ENCODE assay signal across 3 cellular contexts in genomic region chr15:86355798-86356197, GRCh38.
TF ChIP-seq lines count a peak whose summit lies in the region.

No MANE protein-coding gene starts in this region.

TF ChIP-seq in SK-N-SH, 30 proteins besides CTCF, POLR2A, EP300 and RAD21:
- no peak for TF ChIP-seq MXI1 (IDR thresholded peaks at IDR 0.05; ENCODE audit: low read depth, low read length)
- TF ChIP-seq, protein P1, sequence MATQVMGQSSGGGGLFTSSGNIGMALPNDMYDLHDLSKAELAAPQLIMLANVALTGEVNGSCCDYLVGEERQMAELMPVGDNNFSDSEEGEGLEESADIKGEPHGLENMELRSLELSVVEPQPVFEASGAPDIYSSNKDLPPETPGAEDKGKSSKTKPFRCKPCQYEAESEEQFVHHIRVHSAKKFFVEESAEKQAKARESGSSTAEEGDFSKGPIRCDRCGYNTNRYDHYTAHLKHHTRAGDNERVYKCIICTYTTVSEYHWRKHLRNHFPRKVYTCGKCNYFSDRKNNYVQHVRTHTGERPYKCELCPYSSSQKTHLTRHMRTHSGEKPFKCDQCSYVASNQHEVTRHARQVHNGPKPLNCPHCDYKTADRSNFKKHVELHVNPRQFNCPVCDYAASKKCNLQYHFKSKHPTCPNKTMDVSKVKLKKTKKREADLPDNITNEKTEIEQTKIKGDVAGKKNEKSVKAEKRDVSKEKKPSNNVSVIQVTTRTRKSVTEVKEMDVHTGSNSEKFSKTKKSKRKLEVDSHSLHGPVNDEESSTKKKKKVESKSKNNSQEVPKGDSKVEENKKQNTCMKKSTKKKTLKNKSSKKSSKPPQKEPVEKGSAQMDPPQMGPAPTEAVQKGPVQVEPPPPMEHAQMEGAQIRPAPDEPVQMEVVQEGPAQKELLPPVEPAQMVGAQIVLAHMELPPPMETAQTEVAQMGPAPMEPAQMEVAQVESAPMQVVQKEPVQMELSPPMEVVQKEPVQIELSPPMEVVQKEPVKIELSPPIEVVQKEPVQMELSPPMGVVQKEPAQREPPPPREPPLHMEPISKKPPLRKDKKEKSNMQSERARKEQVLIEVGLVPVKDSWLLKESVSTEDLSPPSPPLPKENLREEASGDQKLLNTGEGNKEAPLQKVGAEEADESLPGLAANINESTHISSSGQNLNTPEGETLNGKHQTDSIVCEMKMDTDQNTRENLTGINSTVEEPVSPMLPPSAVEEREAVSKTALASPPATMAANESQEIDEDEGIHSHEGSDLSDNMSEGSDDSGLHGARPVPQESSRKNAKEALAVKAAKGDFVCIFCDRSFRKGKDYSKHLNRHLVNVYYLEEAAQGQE (IDR thresholded peaks at IDR 0.05; ENCODE audit: low read depth, low read length), result peak; percentile 83
- no peak for TF ChIP-seq RCOR1 (IDR thresholded peaks at IDR 0.05; ENCODE audit: low read length)
- no peak for TF ChIP-seq POLR2AphosphoS5 (IDR thresholded peaks at IDR 0.05; ENCODE audit: low read depth, low read length)
- TF ChIP-seq RFX5 (IDR thresholded peaks at IDR 0.05; ENCODE audit: low read length), result no peak
- no peak for TF ChIP-seq TAF1 (IDR thresholded peaks at IDR 0.05; ENCODE audit: borderline replicate concordance, low read depth, low read length)
- TF ChIP-seq FOSL2 (IDR thresholded peaks at IDR 0.05; ENCODE audit: borderline replicate concordance, low read depth), result no peak
- TF ChIP-seq TCF12 (IDR thresholded peaks at IDR 0.05), result no peak

TF ChIP-seq in SK-N-SH treated with all-trans-retinoic acid at 6 μM for 48 hours, 23 proteins besides CTCF, POLR2A, EP300 and RAD21:
- TF ChIP-seq ZFP3 (CRISPR knock-in tag; IDR thresholded peaks at IDR 0.05), result no peak
- no peak for TF ChIP-seq ZNF8 (CRISPR knock-in tag; IDR thresholded peaks at IDR 0.05)
- TF ChIP-seq SNAI2 (CRISPR knock-in tag; IDR thresholded peaks at IDR 0.05), result no peak
- TF ChIP-seq BACH2 (CRISPR knock-in tag; IDR thresholded peaks at IDR 0.05; ENCODE audit: borderline replicate concordance), result no peak
- no peak for TF ChIP-seq RARB (CRISPR knock-in tag; IDR thresholded peaks at IDR 0.05)
- TF ChIP-seq TSHZ2 (CRISPR knock-in tag; IDR thresholded peaks at IDR 0.05), result no peak
- no peak for TF ChIP-seq PPARA (CRISPR knock-in tag; IDR thresholded peaks at IDR 0.05; ENCODE audit: borderline replicate concordance)

TF ChIP-seq in GM12878, 131 proteins besides CTCF, POLR2A, EP300 and RAD21:
- TF ChIP-seq, protein P1 (IDR thresholded peaks at IDR 0.05; ENCODE audit: low read depth, low read length), result peak; percentile 60; the same call in 1 of the 2 replicates
- no peak for TF ChIP-seq LARP7 (IDR thresholded peaks at IDR 0.05)
